In genomic region chr2:192940767-192941166, GRCh38 we compare ENCODE assay signal across 16 cellular contexts.
"Had no signal": no experiment of that assay in that cellular context is flagged by ENCODE, and none has a peak within 500 bp of the region (broad histone marks: within the 10 kb centered on the region; RNA-seq: fewer than 3 reads in every experiment).

No MANE protein-coding gene starts in this region.

- H3K9me3 ChIP-seq: esophagus squamous epithelium had no signal

- H3K4me1 Mint-ChIP-seq: nephron progenitor cell had no signal

- DNase-seq: activated CD4-positive, alpha-beta T cell treated with anti-CD3 and anti-CD28 coated beads, Interleukin-2, amount 50 U/mL, for 4 hours; activated CD4-positive, CD25-positive, alpha-beta regulatory T cell treated with anti-CD3 and anti-CD28 coated beads, Interleukin-2, amount 50 U/mL, for 72 hours; activated effector memory CD4-positive, alpha-beta T cell treated with anti-CD3 and anti-CD28 coated beads, Interleukin-2, amount 50 U/mL, for 16 hours; activated T-cell treated with anti-CD3 and anti-CD28 coated beads, Interleukin-2, amount 50 U/mL, for 24 hours; amniotic stem cell; brain microvascular endothelial cell; esophagus squamous epithelium; foreskin fibroblast; head of caudate nucleus; kidney; nephron progenitor cell; stimulated activated CD4-positive, alpha-beta T cell treated with anti-CD3 and anti-CD28 coated beads, Interleukin-12 subunit alpha, Interleukin-12 subunit beta, amount 100 ng/mL, for 4 hours; stimulated activated CD4-positive, alpha-beta T cell treated with anti-CD3 and anti-CD28 coated beads, Interleukin-2, amount 100 ng/mL, for 48 hours; stimulated activated naive CD4-positive, alpha-beta T cell treated with Interleukin-2 at 50 U/mL for 16 hours; trophoblast cell had no signal

- H3K4me3 Mint-ChIP-seq: activated T-cell treated with anti-CD3 and anti-CD28 coated beads, Interleukin-2, amount 50 U/mL, for 24 hours; nephron progenitor cell had no signal

- ATAC-seq: activated naive CD4-positive, alpha-beta T cell treated with anti-CD3 and anti-CD28 coated beads, Interleukin-2, amount 50 U/mL, for 72 hours had no signal

- H3K27me3 ChIP-seq: brain microvascular endothelial cell, esophagus squamous epithelium had no signal

- H3K36me3 ChIP-seq: brain microvascular endothelial cell, esophagus squamous epithelium had no signal

- H3K27me3 Mint-ChIP-seq: activated T-cell treated with anti-CD3 and anti-CD28 coated beads, Interleukin-2, amount 50 U/mL, for 24 hours had no signal

- H3K27ac Mint-ChIP-seq: activated naive CD4-positive, alpha-beta T cell treated with anti-CD3 and anti-CD28 coated beads, Interleukin-2, amount 50 U/mL, for 72 hours; activated T-cell treated with anti-CD3 and anti-CD28 coated beads, Interleukin-2, amount 50 U/mL, for 24 hours; nephron progenitor cell had no signal

- H3K27ac ChIP-seq: brain microvascular endothelial cell, esophagus squamous epithelium had no signal

- H3K4me1 ChIP-seq: esophagus squamous epithelium had no signal

- H3K4me3 ChIP-seq: esophagus squamous epithelium had no signal
